ENCODE assay signal across 8 cellular contexts in the genomic region with DNA sequence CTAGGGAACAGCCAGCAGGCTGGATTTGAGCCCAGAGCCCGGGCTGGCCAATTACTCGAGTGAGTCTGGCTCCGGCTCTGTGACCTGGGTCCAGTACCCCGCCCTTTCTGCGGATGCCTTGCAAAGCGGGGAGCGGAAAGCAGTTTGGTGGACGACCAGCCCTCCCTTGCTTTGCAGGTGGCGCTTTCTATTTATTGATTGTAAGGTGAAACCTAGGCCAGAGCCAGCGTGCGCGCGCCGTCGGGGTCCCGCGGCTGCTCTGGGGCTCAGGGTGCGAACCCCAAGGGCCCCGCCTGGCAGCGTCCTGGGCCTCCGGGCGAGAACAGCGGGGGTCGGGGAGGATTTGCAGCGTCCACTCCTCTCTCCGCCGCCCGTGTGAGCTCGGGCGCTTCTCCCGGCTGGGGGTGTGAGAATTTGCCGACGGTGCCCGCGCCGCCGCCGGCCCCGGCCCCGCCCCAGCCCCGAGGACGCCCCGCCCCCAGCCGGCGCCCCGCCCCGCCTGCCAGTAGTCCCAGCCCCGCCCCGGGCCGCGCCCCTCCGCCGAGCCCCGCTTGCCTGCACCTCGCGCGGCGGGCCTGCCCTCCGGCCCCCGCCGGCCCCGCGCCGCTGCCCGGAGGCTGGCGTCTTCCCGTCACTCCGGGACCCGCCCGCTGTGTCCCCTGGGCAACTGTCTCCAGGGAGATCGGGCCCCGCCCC. TPM values are rescaled to one million over a fixed set of nuclear protein-coding genes. Genes with fewer than 3 reads are reported as not detected.
DNase-seq lines count a peak whose midpoint lies in the region; ATAC-seq, FAIRE-seq and TF ChIP-seq lines count a peak whose summit lies in the region.

No MANE protein-coding gene starts in this region.

- no peaks in the 10 kb centered on the region for H3K27me3 ChIP-seq in OCI-LY1 (ENCODE audit: insufficient read depth, low read length)
- no peaks in the 10 kb centered on the region for H3K27me3 ChIP-seq in fibroblast of lung (ENCODE audit: control insufficient read depth, insufficient read depth, low read length)

- H3K4me2 ChIP-seq in A549 (peak overlapping the region; percentile 91), OCI-LY1 (ENCODE audit: low read length) (peak overlapping the region; percentile 83), fibroblast of lung (ENCODE audit: extremely low read depth, insufficient read depth, low read length) (peak overlapping the region; percentile 67)

- no peak for TF ChIP-seq RAD21 in A549 (conservative IDR thresholded peaks at IDR 0.05 in 1 of 2, IDR thresholded peaks at IDR 0.05 in 1 of 2)

- H2AFZ ChIP-seq in OCI-LY1 (ENCODE audit: low read length) (no peak overlapping the region), fibroblast of lung (ENCODE audit: low read length) (peak overlapping the region; percentile 24)

- H3K36me3 ChIP-seq in OCI-LY1 (ENCODE audit: insufficient read depth, low read length) (peaks cover 4% of the 10 kb centered on the region; the same call in 1 of the 2 replicates), fibroblast of lung (ENCODE audit: control insufficient read depth, insufficient read depth, low read length) (no peaks in the 10 kb centered on the region)

- DNase-seq in A549 (ENCODE audit: low read depth in 1 of 2, low spot score in 1 of 2) (peak; percentile 38 to 61), fibroblast of lung (ENCODE audit: low read depth in 2 of 2) (peak; percentile 55 to 67)
- peak; percentile 87 to 89 for DNase-seq in activated T-cell treated with anti-CD3 and anti-CD28 coated beads, Interleukin-2, amount 50 U/mL, for 72 hours
- peak; percentile 70 to 96 (median 83) for DNase-seq in naive thymus-derived CD8-positive, alpha-beta T cell

- H4K20me1 ChIP-seq in OCI-LY1 (ENCODE audit: insufficient read depth, low read length), result no peaks in the 10 kb centered on the region
- H4K20me1 ChIP-seq in fibroblast of lung (ENCODE audit: control insufficient read depth, extremely low read depth, insufficient read depth, low read length), result no peaks in the 10 kb centered on the region

- peaks cover 23% of the 10 kb centered on the region; the same call in 2 of the 3 replicates for H3K4me1 ChIP-seq in A549
- peaks cover 54% of the 10 kb centered on the region for H3K4me1 ChIP-seq in OCI-LY1 (ENCODE audit: insufficient read depth, low read length, severe bottlenecking)
- peaks cover 12% of the 10 kb centered on the region for H3K4me1 ChIP-seq in fibroblast of lung (ENCODE audit: control insufficient read depth, extremely low read depth, insufficient read depth, low read length)

- H3K4me1 Mint-ChIP-seq in activated T-cell treated with anti-CD3 and anti-CD28 coated beads, Interleukin-2, amount 50 U/mL, for 72 hours (ENCODE audit: low read depth), result peaks cover 66% of the 10 kb centered on the region
- H3K4me1 Mint-ChIP-seq in naive thymus-derived CD8-positive, alpha-beta T cell, result peaks cover 31 to 84% (median 79%) of the 10 kb centered on the region in 4 donors
- H3K4me1 Mint-ChIP-seq in stimulated activated memory B cell treated with anti-CD40 and anti-IgM and Interleukin-4, amounts not matched to agents 10 μg/mL and 1 μg/mL and 100 μg/mL, for 72 hours, result peaks cover 77% of the 10 kb centered on the region

- peak overlapping the region; percentile 71 to 87 for H3K27ac ChIP-seq in A549
- peak overlapping the region; percentile 85 for H3K27ac ChIP-seq in OCI-LY1 (ENCODE audit: low read depth, low read length, poor library complexity, severe bottlenecking)
- H3K27ac ChIP-seq in fibroblast of lung (ENCODE audit: insufficient read depth, low read length), result no peak overlapping the region

- no peak overlapping the region for H3K27ac Mint-ChIP-seq in activated T-cell treated with anti-CD3 and anti-CD28 coated beads, Interleukin-2, amount 50 U/mL, for 72 hours
- peak overlapping the region; percentile 76 to 92 (median 88) for H3K27ac Mint-ChIP-seq in naive thymus-derived CD8-positive, alpha-beta T cell
- H3K27ac Mint-ChIP-seq in stimulated activated memory B cell treated with anti-CD40 and anti-IgM and Interleukin-4, amounts not matched to agents 10 μg/mL and 1 μg/mL and 100 μg/mL, for 72 hours, result peak overlapping the region; percentile 81

- no peaks in the 10 kb centered on the region for H3K27me3 Mint-ChIP-seq in activated T-cell treated with anti-CD3 and anti-CD28 coated beads, Interleukin-2, amount 50 U/mL, for 72 hours (ENCODE audit: low read depth)
- no peaks in the 10 kb centered on the region for H3K27me3 Mint-ChIP-seq in naive thymus-derived CD8-positive, alpha-beta T cell
- no peaks in the 10 kb centered on the region for H3K27me3 Mint-ChIP-seq in stimulated activated memory B cell treated with anti-CD40 and anti-IgM and Interleukin-4, amounts not matched to agents 10 μg/mL and 1 μg/mL and 100 μg/mL, for 72 hours

- WGBS in A549 (ENCODE audit: missing lambda C conversion rate), result 4% methylated on average over 10 of the region's 72 CpGs

- POLR2A ChIA-PET in A549 (lab: Yijun Ruan, JAX), result no interaction called here
- POLR2A ChIA-PET in naive thymus-derived CD8-positive, alpha-beta T cell (lab: Charles Lee), result interaction anchor here (0.5 to 46.6 kb wide), 15 partner anchors 9 to 264 kb away, joined by 3 to 1258 read pairs (median 6); partner anchors contain the start of gene PIK3CD

- H3K9me3 Mint-ChIP-seq in activated T-cell treated with anti-CD3 and anti-CD28 coated beads, Interleukin-2, amount 50 U/mL, for 72 hours, result no peaks in the 10 kb centered on the region
- H3K9me3 Mint-ChIP-seq in naive thymus-derived CD8-positive, alpha-beta T cell, result no peaks in the 10 kb centered on the region
- H3K9me3 Mint-ChIP-seq in stimulated activated memory B cell treated with anti-CD40 and anti-IgM and Interleukin-4, amounts not matched to agents 10 μg/mL and 1 μg/mL and 100 μg/mL, for 72 hours, result no peaks in the 10 kb centered on the region

- FAIRE-seq in A549 (lab: Jason Lieb, UNC), result no peak

- TF ChIP-seq CTCF in A549 (IDR thresholded peaks at IDR 0.05) (no peak), OCI-LY1 (IDR thresholded peaks at IDR 0.05; ENCODE audit: low read length) (no peak), fibroblast of lung (conservative IDR thresholded peaks at IDR 0.05 in 1 of 2, IDR thresholded peaks at IDR 0.05 in 1 of 2; ENCODE audit: low read depth in 1 of 2, low read length in 2 of 2) (no peak)

- no peaks in the 10 kb centered on the region for H3K79me2 ChIP-seq in OCI-LY1 (ENCODE audit: insufficient read depth, low read length)
- no peaks in the 10 kb centered on the region for H3K79me2 ChIP-seq in fibroblast of lung (ENCODE audit: control insufficient read depth, insufficient read depth, low read length)

- H3K9ac ChIP-seq in OCI-LY1 (ENCODE audit: low read length) (peak overlapping the region; percentile 74), fibroblast of lung (ENCODE audit: insufficient read depth, low read length) (no peak overlapping the region)

- H3K9me3 ChIP-seq in A549, result no peaks in the 10 kb centered on the region
- no peaks in the 10 kb centered on the region for H3K9me3 ChIP-seq in OCI-LY1 (ENCODE audit: low read length)
- no peaks in the 10 kb centered on the region for H3K9me3 ChIP-seq in fibroblast of lung (ENCODE audit: control insufficient read depth, insufficient read depth, low read depth, low read length)

- peak; percentile 67 to 74 for ATAC-seq in A549
- ATAC-seq in GM18907 (IDR thresholded peaks at IDR 0.05; ENCODE audit: unreplicated experiment), result peak; percentile 58
- ATAC-seq in HG03159 (IDR thresholded peaks at IDR 0.05; ENCODE audit: unreplicated experiment), result peak; percentile 47
- ATAC-seq in activated T-cell treated with anti-CD3 and anti-CD28 coated beads, Interleukin-2, amount 50 U/mL, for 72 hours (replicated peaks in 1 of 2), result peak; percentile 82 to 84
- ATAC-seq in naive thymus-derived CD8-positive, alpha-beta T cell, result peak; percentile 67 to 77
- ATAC-seq in stimulated activated memory B cell treated with anti-CD40 and anti-IgM and Interleukin-4, amounts not matched to agents 10 μg/mL and 1 μg/mL and 100 μg/mL, for 72 hours, result peak; percentile 90

- H3F3A ChIP-seq in OCI-LY1 (ENCODE audit: insufficient read depth, low read length), result no peaks in the 10 kb centered on the region; the same call in 1 of the 2 replicates

- H3K9me2 ChIP-seq in OCI-LY1 (ENCODE audit: low read depth, low read length), result no peaks in the 10 kb centered on the region

- TF ChIP-seq EP300 in A549 (IDR thresholded peaks at IDR 0.05), result no peak

- peaks cover 7 to 16% of the 10 kb centered on the region in 2 donors for H3K36me3 Mint-ChIP-seq in activated T-cell treated with anti-CD3 and anti-CD28 coated beads, Interleukin-2, amount 50 U/mL, for 72 hours (ENCODE audit: insufficient read depth in 2 of 2)
- peaks cover 0 to 36% (median 9%) of the 10 kb centered on the region in 3 donors for H3K36me3 Mint-ChIP-seq in naive thymus-derived CD8-positive, alpha-beta T cell
- H3K36me3 Mint-ChIP-seq in stimulated activated memory B cell treated with anti-CD40 and anti-IgM and Interleukin-4, amounts not matched to agents 10 μg/mL and 1 μg/mL and 100 μg/mL, for 72 hours, result peaks cover 35% of the 10 kb centered on the region

- H3K4me3 ChIP-seq in A549 (peak overlapping the region; percentile 85), OCI-LY1 (ENCODE audit: low read depth, low read length, poor library complexity, severe bottlenecking) (peak overlapping the region; percentile 69), fibroblast of lung (replicated peaks in 1 of 4; ENCODE audit: control extremely low read depth in 1 of 4, insufficient read depth in 1 of 4, low read depth in 3 of 4, low read length in 4 of 4) (peak overlapping the region in 3 of 4 experiments; percentile 35 to 65 (median 51))

- peak overlapping the region; percentile 80 to 87 for H3K4me3 Mint-ChIP-seq in activated T-cell treated with anti-CD3 and anti-CD28 coated beads, Interleukin-2, amount 50 U/mL, for 72 hours
- peak overlapping the region; percentile 79 to 95 (median 86) for H3K4me3 Mint-ChIP-seq in naive thymus-derived CD8-positive, alpha-beta T cell
- H3K4me3 Mint-ChIP-seq in stimulated activated memory B cell treated with anti-CD40 and anti-IgM and Interleukin-4, amounts not matched to agents 10 μg/mL and 1 μg/mL and 100 μg/mL, for 72 hours, result peak overlapping the region; percentile 85

- CTCF ChIA-PET in A549 (lab: Yijun Ruan, JAX), result interaction anchor here (1.0 to 7.8 kb wide), 3 partner anchors 14 to 62 kb away, joined by 3 to 37 read pairs (median 4); no protein-coding TSS in a partner anchor

- no peak for TF ChIP-seq POLR2A in A549 (IDR thresholded peaks at IDR 0.05; ENCODE audit: low read length)

RNA-seq across cellular contexts. Expression of gene PIK3CD, which starts 37.6 kb away (rescaled TPM):
- polyA plus RNA-seq in A549 (2011; rRNA removed) (2.4 and 2.5 TPM in 2 replicates), A549 (2017; fragmentation: RNase III; extraction: RNeasy Plus Mini Kit Qiagen cat#74134 plus additional on column Dnase treatment) (3.2 to 3.6 TPM (median 3.5 TPM) in 3 replicates), fibroblast of lung (2.8 TPM in 2 replicates)
- 3.1 and 4.1 TPM in 2 replicates for polyA plus RNA-seq in A549 (2012; cell fraction: cytosol; rRNA removed)
- 5.5 and 8.8 TPM in 2 replicates for polyA plus RNA-seq in A549 (2012; cell fraction: nucleus; rRNA removed)
- 5.5 and 6.0 TPM in 2 replicates for polyA minus RNA-seq in A549 (2011; rRNA and poly(A)+ RNA removed)
- 100 to 1,000 TPM; 149 to 162 TPM for total RNA-seq in activated T-cell treated with anti-CD3 and anti-CD28 coated beads, Interleukin-2, amount 50 U/mL, for 72 hours
- total RNA-seq in fibroblast of lung, result 4.6 and 6.4 TPM in 2 replicates
- 3.5 and 4.1 TPM in 2 replicates for polyA plus RNA-seq in fibroblast of lung (2012)
- 6.2 and 10.6 TPM in 2 replicates for polyA minus RNA-seq in fibroblast of lung (ENCODE audit: low replicate concordance)
- 100 to 1,000 TPM; 334 to 343 TPM for total RNA-seq in naive thymus-derived CD8-positive, alpha-beta T cell
- 100 to 1,000 TPM in 1 of 3 donors, 10 to 100 TPM in 2; 56.8 to 166 (median 87.4) TPM for polyA plus RNA-seq in naive thymus-derived CD8-positive, alpha-beta T cell

Comparison
In these comparisons a context has a peak if more than half of its experiments do, and no peak if none do; other contexts are left out.
1. RNA of gene PIK3CD, which starts 37.6 kb away (total RNA-seq): 334 to 343 TPM in naive thymus-derived CD8-positive, alpha-beta T cell and 149 to 162 TPM in activated T-cell treated with anti-CD3 and anti-CD28 coated beads, Interleukin-2, amount 50 U/mL, for 72 hours; 4.6 to 6.4 TPM in fibroblast of lung; every median in the first group is over 10 times any median in the second.
2. Peak in every context shown above with its lines, with median percentiles within 50 percentile points of each other: ATAC-seq, DNase-seq, H3K4me2 ChIP-seq, H3K4me3 ChIP-seq and H3K4me3 Mint-ChIP-seq.